ENCODE assay signal across 15 cellular contexts in genomic region chr2:85231952-85232351, GRCh38.
A peak's percentile ranks its signal among the peaks of the same experiment; 100 is the strongest.
DNase-seq lines count a peak whose midpoint lies in the region; ATAC-seq, FAIRE-seq and TF ChIP-seq lines count a peak whose summit lies in the region.
"Had no signal": no experiment of that assay in that cellular context is flagged by ENCODE, and none has a peak within 500 bp of the region (broad histone marks: within the 10 kb centered on the region; RNA-seq: fewer than 3 reads in every experiment).

No MANE protein-coding gene starts in this region.

- no peak overlapping the region for H4K8ac ChIP-seq in H1 (ENCODE audit: extremely low read depth, insufficient read depth, low read length)

- POLR2A ChIA-PET in Caco-2 (lab: Charles Lee) (no interaction called here), H1 (lab: Charles Lee; ENCODE audit: partially characterized antibody) (interaction anchor here (0.9 to 4.2 kb wide), 9 partner anchors 11 to 98 kb away, joined by 3 to 23 read pairs (median 4); partner anchors contain the start of gene TCF7L1)
- POLR2A ChIA-PET in activated CD4-positive, alpha-beta T cell treated with anti-CD3 and anti-CD28 coated beads for 36 hours (lab: Charles Lee): no interaction called here
- POLR2A ChIA-PET in CD8-positive, alpha-beta memory T cell (lab: Charles Lee): no interaction called here

- peaks cover 18% of the 10 kb centered on the region for H3K4me1 Mint-ChIP-seq in Caco-2 (ENCODE audit: low read depth, unreplicated experiment)
- peaks cover 33% of the 10 kb centered on the region for H3K4me1 Mint-ChIP-seq in nephron
- H3K4me1 Mint-ChIP-seq in activated T-helper 2 cell treated with anti-CD3 and anti-CD28 coated beads, Interferon-gamma antibody, Interleukin-2, Interleukin-4, amounts not matched to agents 10 μg/mL and 5 μg/mL and 100 μg/mL, durations not matched to agents 14 hours and 24 hours and 36 hours (ENCODE audit: low read depth): no peaks in the 10 kb centered on the region
- H3K4me1 Mint-ChIP-seq in activated CD4-positive, alpha-beta T cell treated with anti-CD3 and anti-CD28 coated beads for 36 hours: no peaks in the 10 kb centered on the region
- peaks cover 0 to 5% (median 0%) of the 10 kb centered on the region in 3 donors for H3K4me1 Mint-ChIP-seq in CD8-positive, alpha-beta memory T cell
- H3K4me1 Mint-ChIP-seq: T-cell had no signal

- WGBS in H1 (ENCODE audit: extremely low coverage in 1 of 2, insufficient coverage in 1 of 2, insufficient read length in 1 of 2, insufficient replicate concordance in 2 of 2, low coverage in 1 of 2, low lambda C conversion rate in 2 of 2, missing lambda C conversion rate in 1 of 2), 2 experiments: 32% methylated on average over 10 of the region's 10 CpGs; no CpG with 5 or more reads in 1 of the 2 experiments

- H3K27ac ChIP-seq in HUES6 (ENCODE audit: low read depth, low read length): no peak overlapping the region
- H3K27ac ChIP-seq in H1 (ENCODE audit: low read depth, low read length): peak overlapping the region; percentile 42
- no peak overlapping the region for H3K27ac ChIP-seq in CD8-positive, alpha-beta memory T cell (ENCODE audit: low read depth, low read length)
- H3K27ac ChIP-seq: BLaER1 had no signal

- H3K9ac ChIP-seq in HUES6 (ENCODE audit: low read length): peak overlapping the region; percentile 3
- H3K9ac ChIP-seq in H1 (replicated peaks in 1 of 4; ENCODE audit: extremely low read depth in 1 of 4, low read depth in 3 of 4, low read length in 3 of 4): peak overlapping the region in 1 of 4 experiments; percentile 52; a peak in 3 of 7 replicates
- H3K9ac ChIP-seq: BLaER1 had no signal

- BruUV-seq in Caco-2 (replicated peaks; lab: Mats Ljungman, UMichigan): no TSS peak

- peak overlapping the region; percentile 94 for H2BK12ac ChIP-seq in H1 (ENCODE audit: low read depth, low read length)

- H2BK120ac ChIP-seq in H1 (replicated peaks; ENCODE audit: low read depth, low read length): no peak overlapping the region

- no peak overlapping the region for H3K56ac ChIP-seq in H1 (replicated peaks; ENCODE audit: insufficient read length, low read depth, low read length)

- no peak for ATAC-seq in activated CD4-positive, alpha-beta T cell treated with anti-CD3 and anti-CD28 coated beads for 36 hours
- no peak for ATAC-seq in GM19395 (IDR thresholded peaks at IDR 0.05; ENCODE audit: unreplicated experiment)
- ATAC-seq: T-cell had no signal

- no peak overlapping the region for H3K14ac ChIP-seq in H1 (ENCODE audit: insufficient read length)

- H3K4me2 ChIP-seq in H1 (ENCODE audit: insufficient read depth in 1 of 2, low read depth in 2 of 2, low read length in 2 of 2): peak overlapping the region; percentile 54 to 73
- H3K4me2 ChIP-seq: BLaER1 had no signal

- no peak overlapping the region for H4K5ac ChIP-seq in H1 (ENCODE audit: insufficient read length, low read depth, low read length)

- CTCF ChIA-PET in Caco-2 (lab: Charles Lee): no interaction called here
- CTCF ChIA-PET in H1 (lab: Charles Lee; ENCODE audit: partially characterized antibody): interaction anchor here (0.6 to 4.8 kb wide), 18 partner anchors 8 to 107 kb away, joined by 3 to 38 read pairs (median 8); partner anchors contain the start of gene TCF7L1
- CTCF ChIA-PET in activated CD4-positive, alpha-beta T cell treated with anti-CD3 and anti-CD28 coated beads for 36 hours (lab: Charles Lee): no interaction called here
- CTCF ChIA-PET in CD8-positive, alpha-beta memory T cell (lab: Charles Lee): no interaction called here

- H2BK5ac ChIP-seq in H1 (ENCODE audit: low read depth, low read length): peak overlapping the region; percentile 41; the same call in 1 of the 2 replicates

- H3K79me1 ChIP-seq in H1 (ENCODE audit: low read depth, low read length): peaks cover 8% of the 10 kb centered on the region

- H2BK20ac ChIP-seq in H1 (ENCODE audit: low read length): no peak overlapping the region; the same call in 1 of the 2 replicates

- peak in 1 of 2 experiments; percentile 54; a peak in 1 of 3 replicates for TF ChIP-seq POLR2A in H1 (IDR thresholded peaks at IDR 0.05; ENCODE audit: control extremely low read depth in 1 of 2, low read depth in 2 of 2, low read length in 2 of 2)

- DNase-seq in Caco-2 (no peak), H1 (ENCODE audit: low read depth in 1 of 2, low spot score in 2 of 2) (peak in 1 of 2 experiments; percentile 34)
- DNase-seq in activated T-helper 2 cell treated with anti-CD3 and anti-CD28 coated beads, Interferon-gamma antibody, Interleukin-2, Interleukin-4, amounts not matched to agents 10 μg/mL and 5 μg/mL and 100 μg/mL, durations not matched to agents 14 hours and 24 hours and 36 hours (ENCODE audit: low spot score): no peak
- DNase-seq in activated CD4-positive, alpha-beta T cell treated with anti-CD3 and anti-CD28 coated beads for 36 hours: no peak
- DNase-seq in CD8-positive, alpha-beta memory T cell: no peak
- DNase-seq: 8988T, MV-4-11, NCI-H1417 treated with DMSO at 0.1 percent for 48 hours, NCI-H2029, NCI-H510A, T-cell had no signal

- H3K4ac ChIP-seq in H1 (replicated peaks; ENCODE audit: insufficient read length, low read depth, low read length): no peak overlapping the region

- H3K4me1 ChIP-seq in Caco-2 (peaks cover 12% of the 10 kb centered on the region), HUES6 (ENCODE audit: control insufficient read depth, insufficient read depth, low read length) (peaks cover 50% of the 10 kb centered on the region), H1 (replicated peaks in 1 of 4; ENCODE audit: control insufficient read depth in 3 of 4, insufficient read depth in 4 of 4, low read length in 3 of 4) (peaks cover 30 to 47% (median 40%) of the 10 kb centered on the region in 4 experiments)
- H3K4me1 ChIP-seq in CD8-positive, alpha-beta memory T cell (ENCODE audit: insufficient read depth, low read length): no peaks in the 10 kb centered on the region
- H3K4me1 ChIP-seq: BLaER1 had no signal

- intact Hi-C loops in Caco-2 (cut with micrococcal nuclease; ENCODE audit: unreplicated experiment): loop anchor here (5.0 kb wide), 1 partner anchor 45 kb away; no protein-coding TSS in a partner anchor
- intact Hi-C loops in activated T-helper 2 cell treated with anti-CD3 and anti-CD28 coated beads, Interferon-gamma antibody, Interleukin-2, Interleukin-4, amounts not matched to agents 10 μg/mL and 5 μg/mL and 100 μg/mL, durations not matched to agents 14 hours and 24 hours and 36 hours (cut with micrococcal nuclease): no loop called here
- intact Hi-C loops in activated CD4-positive, alpha-beta T cell treated with anti-CD3 and anti-CD28 coated beads for 36 hours (cut with DNase I, micrococcal nuclease): no loop called here

- H2AFZ ChIP-seq in H1 (ENCODE audit: low read length): no peak overlapping the region

- FAIRE-seq in H1 (lab: Jason Lieb, UNC): peak; percentile 92

- H3K36me3 Mint-ChIP-seq in Caco-2 (ENCODE audit: insufficient read depth, unreplicated experiment): peaks cover 8% of the 10 kb centered on the region
- peaks cover 17% of the 10 kb centered on the region for H3K36me3 Mint-ChIP-seq in nephron (ENCODE audit: low read depth)
- H3K36me3 Mint-ChIP-seq in activated T-helper 2 cell treated with anti-CD3 and anti-CD28 coated beads, Interferon-gamma antibody, Interleukin-2, Interleukin-4, amounts not matched to agents 10 μg/mL and 5 μg/mL and 100 μg/mL, durations not matched to agents 14 hours and 24 hours and 36 hours (ENCODE audit: low read depth): no peaks in the 10 kb centered on the region
- H3K36me3 Mint-ChIP-seq in activated CD4-positive, alpha-beta T cell treated with anti-CD3 and anti-CD28 coated beads for 36 hours (ENCODE audit: low read depth): no peaks in the 10 kb centered on the region
- H3K36me3 Mint-ChIP-seq in CD8-positive, alpha-beta memory T cell: no peaks in the 10 kb centered on the region
- H3K36me3 Mint-ChIP-seq: T-cell had no signal

- H3K4me3 ChIP-seq in Caco-2 (ENCODE audit: low read depth, low read length) (no peak overlapping the region), HUES6 (ENCODE audit: low read depth, low read length) (peak overlapping the region; percentile 18), H1 (ENCODE audit: extremely low read depth in 1 of 4, insufficient read depth in 2 of 4, low read depth in 3 of 4, low read length in 4 of 4) (peak overlapping the region in 3 of 4 experiments; percentile 6 to 35 (median 12); a peak in 2 of 8 replicates)
- H3K4me3 ChIP-seq in CD8-positive, alpha-beta memory T cell (ENCODE audit: low read length): no peak overlapping the region
- H3K4me3 ChIP-seq: BLaER1 had no signal

- peaks cover 0 to 83% of the 10 kb centered on the region in 2 experiments for H3K79me2 ChIP-seq in H1 (ENCODE audit: control insufficient read depth in 1 of 2, insufficient read depth in 2 of 2, low read length in 2 of 2)

- H4K91ac ChIP-seq in H1 (replicated peaks; ENCODE audit: insufficient read length, low read length): peak overlapping the region; percentile 15

- 0 out of 2 replicates have a peak overlapping the region, but pooled peaks have one; percentile 53 for H3K18ac ChIP-seq in H1 (ENCODE audit: extremely low read depth, low read length)

- H3K23ac ChIP-seq in H1 (ENCODE audit: insufficient read length): no peak overlapping the region

- no peaks in the 10 kb centered on the region for H3K23me2 ChIP-seq in H1 (ENCODE audit: low read depth, low read length)

- H3K9me3 ChIP-seq in Caco-2 (no peaks in the 10 kb centered on the region), HUES6 (ENCODE audit: control insufficient read depth, insufficient read depth, low read depth, low read length) (no peaks in the 10 kb centered on the region), H1 (ENCODE audit: insufficient read depth in 2 of 2, low read depth in 1 of 2, low read length in 1 of 2) (no peaks in the 10 kb centered on the region)
- H3K9me3 ChIP-seq in CD8-positive, alpha-beta memory T cell (ENCODE audit: low read length): no peaks in the 10 kb centered on the region
- H3K9me3 ChIP-seq: BLaER1 had no signal

- TF ChIP-seq CTCF in Caco-2 (IDR thresholded peaks at IDR 0.05; ENCODE audit: insufficient read depth in 1 of 2, low read depth in 1 of 2, low read length in 1 of 2, severe bottlenecking in 1 of 2, unreplicated experiment in 1 of 2) (no peak), H1 (IDR thresholded peaks at IDR 0.05; ENCODE audit: control extremely low read depth in 1 of 3, insufficient read depth in 1 of 3, low read depth in 1 of 3, low read length in 3 of 3) (no peak; a peak in 1 of 4 replicates), nephron (IDR thresholded peaks at IDR 0.05; ENCODE audit: unreplicated experiment in 3 of 3) (no peak)

- H4K20me1 ChIP-seq in H1 (replicated peaks in 1 of 2; ENCODE audit: control insufficient read depth in 1 of 2, insufficient read depth in 2 of 2, low read length in 2 of 2): peaks cover 4 to 22% of the 10 kb centered on the region in 2 experiments
- H4K20me1 ChIP-seq: BLaER1 had no signal

- H3K27me3 ChIP-seq in Caco-2 (replicated peaks; ENCODE audit: control insufficient read depth, insufficient read depth, low read length) (no peaks in the 10 kb centered on the region), HUES6 (ENCODE audit: control insufficient read depth, insufficient read depth, low read length) (no peaks in the 10 kb centered on the region), H1 (replicated peaks in 1 of 4; ENCODE audit: control insufficient read depth in 3 of 4, extremely low read depth in 1 of 4, insufficient read depth in 3 of 4, low read length in 3 of 4) (no peaks in the 10 kb centered on the region)
- H3K27me3 ChIP-seq in CD8-positive, alpha-beta memory T cell (ENCODE audit: insufficient read depth, low read length, poor library complexity, severe bottlenecking): no peaks in the 10 kb centered on the region
- H3K27me3 ChIP-seq: BLaER1 had no signal

- no peak overlapping the region for H3K4me3 Mint-ChIP-seq in Caco-2 (ENCODE audit: unreplicated experiment)
- no peak overlapping the region for H3K4me3 Mint-ChIP-seq in nephron
- H3K4me3 Mint-ChIP-seq in activated T-helper 2 cell treated with anti-CD3 and anti-CD28 coated beads, Interferon-gamma antibody, Interleukin-2, Interleukin-4, amounts not matched to agents 10 μg/mL and 5 μg/mL and 100 μg/mL, durations not matched to agents 14 hours and 24 hours and 36 hours (ENCODE audit: low read depth): no peak overlapping the region
- no peak overlapping the region for H3K4me3 Mint-ChIP-seq in activated CD4-positive, alpha-beta T cell treated with anti-CD3 and anti-CD28 coated beads for 36 hours
- H3K4me3 Mint-ChIP-seq in CD8-positive, alpha-beta memory T cell: no peak overlapping the region
- H3K4me3 Mint-ChIP-seq: T-cell had no signal

- peak overlapping the region; percentile 88; the same call in 1 of the 2 replicates for H2BK15ac ChIP-seq in H1 (ENCODE audit: low read length)

- H3K9me3 Mint-ChIP-seq in Caco-2 (ENCODE audit: unreplicated experiment) (no peaks in the 10 kb centered on the region), nephron (no peaks in the 10 kb centered on the region)
- H3K9me3 Mint-ChIP-seq in activated T-helper 2 cell treated with anti-CD3 and anti-CD28 coated beads, Interferon-gamma antibody, Interleukin-2, Interleukin-4, amounts not matched to agents 10 μg/mL and 5 μg/mL and 100 μg/mL, durations not matched to agents 14 hours and 24 hours and 36 hours: no peaks in the 10 kb centered on the region
- no peaks in the 10 kb centered on the region for H3K9me3 Mint-ChIP-seq in activated CD4-positive, alpha-beta T cell treated with anti-CD3 and anti-CD28 coated beads for 36 hours (ENCODE audit: low read depth)
- no peaks in the 10 kb centered on the region for H3K9me3 Mint-ChIP-seq in CD8-positive, alpha-beta memory T cell
- H3K9me3 Mint-ChIP-seq: T-cell had no signal

- H3K36me3 ChIP-seq in Caco-2 (ENCODE audit: control insufficient read depth, insufficient read depth, low read length) (no peaks in the 10 kb centered on the region), HUES6 (ENCODE audit: control insufficient read depth, insufficient read depth, low read length) (no peaks in the 10 kb centered on the region), H1 (ENCODE audit: control insufficient read depth in 2 of 4, insufficient read depth in 4 of 4, low read length in 3 of 4) (no peaks in the 10 kb centered on the region)
- H3K36me3 ChIP-seq in CD8-positive, alpha-beta memory T cell (ENCODE audit: insufficient read depth, low read length): no peaks in the 10 kb centered on the region
- H3K36me3 ChIP-seq: BLaER1 had no signal

- no peaks in the 10 kb centered on the region for H3K27me3 Mint-ChIP-seq in Caco-2 (ENCODE audit: insufficient read depth, unreplicated experiment)
- H3K27me3 Mint-ChIP-seq in nephron (ENCODE audit: low read depth): no peaks in the 10 kb centered on the region
- H3K27me3 Mint-ChIP-seq in activated T-helper 2 cell treated with anti-CD3 and anti-CD28 coated beads, Interferon-gamma antibody, Interleukin-2, Interleukin-4, amounts not matched to agents 10 μg/mL and 5 μg/mL and 100 μg/mL, durations not matched to agents 14 hours and 24 hours and 36 hours (ENCODE audit: low read depth): peaks cover 11% of the 10 kb centered on the region
- peaks cover 10% of the 10 kb centered on the region for H3K27me3 Mint-ChIP-seq in activated CD4-positive, alpha-beta T cell treated with anti-CD3 and anti-CD28 coated beads for 36 hours
- peaks cover 10 to 37% of the 10 kb centered on the region in 2 donors for H3K27me3 Mint-ChIP-seq in CD8-positive, alpha-beta memory T cell

- H2AK5ac ChIP-seq in H1 (ENCODE audit: low read depth, low read length): peak overlapping the region; percentile 88; the same call in 1 of the 2 replicates

- TF ChIP-seq RAD21 in H1 (IDR thresholded peaks at IDR 0.05 in 1 of 2, conservative IDR thresholded peaks at IDR 0.05 in 1 of 2; ENCODE audit: low read depth in 2 of 2, low read length in 2 of 2): peak; percentile 2 to 30; a peak in 2 of 4 replicates

- peak overlapping the region; percentile 9 for H3K27ac Mint-ChIP-seq in Caco-2 (ENCODE audit: unreplicated experiment)
- peak overlapping the region; percentile 0 to 19 (median 17) for H3K27ac Mint-ChIP-seq in nephron
- no peak overlapping the region for H3K27ac Mint-ChIP-seq in activated T-helper 2 cell treated with anti-CD3 and anti-CD28 coated beads, Interferon-gamma antibody, Interleukin-2, Interleukin-4, amounts not matched to agents 10 μg/mL and 5 μg/mL and 100 μg/mL, durations not matched to agents 14 hours and 24 hours and 36 hours
- H3K27ac Mint-ChIP-seq in activated CD4-positive, alpha-beta T cell treated with anti-CD3 and anti-CD28 coated beads for 36 hours: no peak overlapping the region
- H3K27ac Mint-ChIP-seq in CD8-positive, alpha-beta memory T cell: peak overlapping the region in 1 of 8 donors; percentile 74
- H3K27ac Mint-ChIP-seq: T-cell had no signal

- no peak for TF ChIP-seq EP300 in H1 (IDR thresholded peaks at IDR 0.05; ENCODE audit: borderline replicate concordance in 1 of 2, low read depth in 2 of 2, low read length in 2 of 2)

Comparison
In these comparisons a context has a peak if more than half of its experiments do, and no peak if none do; other contexts are left out.
1. H3K4me3 ChIP-seq: peak in HUES6 (single experiment) and H1 (3 of 4); none in Caco-2 (single experiment) and CD8-positive, alpha-beta memory T cell (single experiment).
2. H3K27ac Mint-ChIP-seq: peak in Caco-2 (single experiment) and nephron (3 of 3); none in activated T-helper 2 cell treated with anti-CD3 and anti-CD28 coated beads, Interferon-gamma antibody, Interleukin-2, Interleukin-4, amounts not matched to agents 10 μg/mL and 5 μg/mL and 100 μg/mL, durations not matched to agents 14 hours and 24 hours and 36 hours (single experiment) and activated CD4-positive, alpha-beta T cell treated with anti-CD3 and anti-CD28 coated beads for 36 hours (single experiment).